8 cellular contexts compared by ENCODE assay signal in the genomic region with DNA sequence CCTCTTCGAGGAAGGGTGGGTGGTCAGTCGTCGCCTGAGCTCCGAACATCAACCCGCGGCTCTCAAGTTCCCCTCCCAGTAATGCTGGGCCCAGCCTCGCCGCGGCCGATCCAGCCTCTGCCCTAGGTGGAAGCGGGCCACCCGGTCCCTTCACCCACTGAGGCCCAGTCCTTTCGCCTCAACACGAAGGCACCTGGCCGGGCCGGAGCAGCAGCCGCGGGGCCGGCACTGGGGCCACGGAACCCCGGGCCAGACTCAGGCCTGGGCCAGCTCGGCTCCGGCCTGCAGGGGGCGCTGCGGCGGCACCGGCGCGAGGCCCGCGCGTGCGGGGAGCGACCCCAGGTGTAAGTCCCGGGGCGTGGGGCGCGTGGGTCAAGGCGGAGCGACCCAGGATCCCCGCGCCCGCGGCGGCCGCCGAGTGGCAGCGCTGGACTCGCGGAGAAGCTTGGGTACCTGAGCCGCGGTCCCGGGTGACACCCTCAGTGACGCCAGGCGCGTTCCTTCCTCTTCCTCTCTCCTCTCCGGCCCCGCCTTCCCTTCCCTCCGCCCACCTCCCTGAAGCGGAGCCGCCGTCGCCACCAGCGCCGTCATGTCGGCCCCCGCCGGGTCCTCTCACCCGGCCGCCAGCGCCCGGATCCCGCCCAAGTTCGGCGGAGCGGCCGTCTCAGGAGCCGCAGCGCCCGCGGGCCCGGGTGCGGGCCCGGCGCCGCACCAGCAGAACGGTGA. TPM values are rescaled to one million over a fixed set of nuclear protein-coding genes. Genes with fewer than 3 reads are reported as not detected.
DNase-seq lines count a peak whose midpoint lies in the region; ATAC-seq and TF ChIP-seq lines count a peak whose summit lies in the region.

Gene SEC24B (plus strand): TSS at position 535 of the 726 bp plus-strand sequence. CDS start 55 bp downstream, at position 590.

- intact Hi-C loops in cardiac septum (cut with DNase I) (loop anchor here (1.0 to 5.0 kb wide), 4 partner anchors 39 to 381 kb away; partner anchors contain the start of genes CASP6, GAR1 and MCUB), posterior vena cava (cut with DNase I) (no loop called here), upper lobe of right lung (cut with DNase I) (no loop called here)

- H3K4me1 ChIP-seq in upper lobe of right lung, result peaks cover 29% of the 10 kb centered on the region

- TF ChIP-seq CTCF in HFF-Myc (IDR thresholded peaks at IDR 0.05; ENCODE audit: low read depth, low read length, missing control alignments), result peak; percentile 57
- TF ChIP-seq CTCF in upper lobe of right lung (IDR thresholded peaks at IDR 0.05), result peak; percentile 83

- TF ChIP-seq POLR2A in GM10847 (IDR thresholded peaks at IDR 0.05; ENCODE audit: extremely low read depth, insufficient read length), result peak; percentile 70

- peak; percentile 96 for ATAC-seq in upper lobe of right lung

- no peaks in the 10 kb centered on the region for H3K27me3 ChIP-seq in upper lobe of right lung

- peak within 1 kb of the TSS; percentile 96 for H3K27ac ChIP-seq in upper lobe of right lung

- DNase-seq in HFF-Myc (ENCODE audit: extremely low read depth, low read depth) (no peak), MV-4-11 (lab: John Stamatoyannopoulos, UW) (peak; percentile 72), SW 1271 (lab: John Stamatoyannopoulos, UW) (peak; percentile 15 to 65), cardiac septum (ENCODE audit: low spot score) (peak; percentile 97), posterior vena cava (ENCODE audit: low spot score) (peak; percentile 97), upper lobe of right lung (peak; percentile 97)
- DNase-seq in activated naive CD8-positive, alpha-beta T cell treated with anti-CD3 and anti-CD28 coated beads, Interleukin-2, amount 50 U/mL, for 16 hours (ENCODE audit: low read depth, low spot score), result peak; percentile 70

- no peaks in the 10 kb centered on the region for H3K36me3 ChIP-seq in upper lobe of right lung

- H3K4me3 ChIP-seq in HFF-Myc (replicated peaks; ENCODE audit: low read depth, low read length) (peak within 1 kb of the TSS; percentile 62), upper lobe of right lung (peak within 1 kb of the TSS; percentile 90)

- no peaks in the 10 kb centered on the region for H3K9me3 ChIP-seq in upper lobe of right lung

RNA-seq across cellular contexts. Expression of gene SEC24B, which starts in this region (rescaled TPM):
- 26.6 TPM for total RNA-seq in cardiac septum
- 10 to 100 TPM; 29.6 to 33.9 TPM for total RNA-seq in posterior vena cava
- 34.6 TPM for total RNA-seq in upper lobe of right lung
